Comparison of ENCODE assay signal across 1 cellular context in genomic region chr4:61389640-61390039, GRCh38.
TF ChIP-seq lines count a peak whose summit lies in the region.

No MANE protein-coding gene starts in this region.

TF ChIP-seq in GM23338, 12 proteins besides CTCF, POLR2A, EP300 and RAD21 (continued from another document):
- TF ChIP-seq REST (IDR thresholded peaks at IDR 0.05; ENCODE audit: unreplicated experiment) (no peak), ETS1 (IDR thresholded peaks at IDR 0.05) (no peak), EZH2 (IDR thresholded peaks at IDR 0.05; ENCODE audit: low read depth, unreplicated experiment) (no peak), ZNF462 (CRISPR knock-in tag; IDR thresholded peaks at IDR 0.05) (no peak), STAT1 (IDR thresholded peaks at IDR 0.05; ENCODE audit: unreplicated experiment) (no peak), JUNB (IDR thresholded peaks at IDR 0.05; ENCODE audit: unreplicated experiment) (no peak), CREB1 (CRISPR knock-in tag; IDR thresholded peaks at IDR 0.05; ENCODE audit: low read depth) (no peak), ZNF331 (CRISPR knock-in tag; IDR thresholded peaks at IDR 0.05; ENCODE audit: low read depth) (no peak), EZH2phosphoT487 (IDR thresholded peaks at IDR 0.05; ENCODE audit: unreplicated experiment) (no peak)
